Comparison of ENCODE assay signal across 1 cellular context in genomic region chr3:179021119-179021903, GRCh38.
TF ChIP-seq lines count a peak whose summit lies in the region.

No MANE protein-coding gene starts in this region.

TF ChIP-seq in IMR-90, 13 proteins besides CTCF, POLR2A, EP300 and RAD21 (continued from another document):
- TF ChIP-seq RFX5 (IDR thresholded peaks at IDR 0.05; ENCODE audit: low read depth, low read length): no peak
- no peak for TF ChIP-seq SMC3 (IDR thresholded peaks at IDR 0.05; ENCODE audit: low read depth, low read length)
- TF ChIP-seq CHD1 (IDR thresholded peaks at IDR 0.05; ENCODE audit: low read depth, low read length): no peak
- no peak for TF ChIP-seq ELK1 (IDR thresholded peaks at IDR 0.05; ENCODE audit: borderline replicate concordance, low read depth, low read length)
